In the genomic region with DNA sequence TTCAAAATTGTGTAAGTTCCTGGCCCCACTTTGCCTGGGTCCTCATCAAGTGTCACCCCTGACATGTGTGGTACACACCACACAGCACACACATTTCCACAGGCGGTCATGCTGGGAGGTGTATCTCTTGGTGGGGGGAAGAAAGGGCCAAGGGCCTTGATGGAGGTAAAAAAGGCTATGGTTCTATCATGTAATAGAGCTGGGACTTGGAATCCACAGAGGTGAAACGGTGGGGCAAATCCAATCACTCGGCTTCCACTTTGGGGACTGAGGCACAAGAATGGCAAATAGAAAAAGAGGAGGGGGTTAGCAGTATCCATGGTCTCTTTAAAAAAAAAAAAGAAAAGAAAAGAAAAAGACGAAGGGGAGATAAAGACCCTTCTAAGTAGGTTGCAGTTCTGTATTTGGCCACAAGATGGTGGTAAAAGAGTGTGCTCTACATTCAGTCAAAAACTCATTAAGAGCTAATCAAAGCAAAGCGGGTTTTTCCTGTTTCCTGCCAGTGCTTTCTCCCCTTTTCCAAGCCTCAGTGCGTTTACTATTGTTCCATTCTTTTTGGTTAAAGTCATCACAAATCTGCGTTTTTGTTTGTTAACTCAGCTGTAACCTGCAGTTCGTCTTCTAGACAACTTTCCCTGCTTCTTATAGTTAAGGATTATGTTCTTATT, we compare ENCODE assay signal across 8 cellular contexts. TPM values are rescaled to one million over a fixed set of nuclear protein-coding genes. Genes with fewer than 3 reads are reported as not detected.
DNase-seq lines count a peak whose midpoint lies in the region; ATAC-seq and TF ChIP-seq lines count a peak whose summit lies in the region.

No MANE protein-coding gene starts in this region.

- H3K9me3 ChIP-seq in psoas muscle: no peaks in the 10 kb centered on the region

- no peak overlapping the region for H3K27ac ChIP-seq in psoas muscle

- H3K4me3 ChIP-seq in psoas muscle: peak overlapping the region; percentile 1

- DNase-seq in stimulated activated naive CD4-positive, alpha-beta T cell (lab: John Stamatoyannopoulos, UW): peak in 4 of 6 experiments; percentile 0 to 57 (median 24)
- no peak for DNase-seq in stimulated activated naive CD4-positive, alpha-beta T cell treated with Interleukin-2 at 50 U/mL for 16 hours (lab: John Stamatoyannopoulos, UW)
- peak; percentile 72 for DNase-seq in NCI-H1694 treated with DMSO at 0.1 percent for 48 hours (lab: John Stamatoyannopoulos, UW)
- peak; percentile 20 for DNase-seq in activated T-cell treated with anti-CD3 and anti-CD28 coated beads, Interleukin-2, amount 50 U/mL, for 1 hour
- DNase-seq in Right ventricle myocardium superior: no peak
- no peak for DNase-seq in psoas muscle
- DNase-seq in NCI-H187 (lab: John Stamatoyannopoulos, UW): no peak
- DNase-seq in stimulated activated CD4-positive, alpha-beta T cell treated with anti-CD3 and anti-CD28 coated beads, Interleukin-1b, Interleukin-23, amount 100 ng/mL, for 48 hours: no peak

- peak; percentile 59 for ATAC-seq in Right ventricle myocardium superior (ENCODE audit: poor library complexity)
- ATAC-seq in psoas muscle: peak; percentile 42 to 82 (median 54)

- TF ChIP-seq CTCF in psoas muscle (IDR thresholded peaks at IDR 0.05): peak; percentile 91

- no peaks in the 10 kb centered on the region for H3K36me3 ChIP-seq in psoas muscle (ENCODE audit: insufficient read depth in 1 of 2, low read depth in 1 of 2)

- no peaks in the 10 kb centered on the region for H3K4me1 ChIP-seq in psoas muscle

- 6 to 15% (median 9%) methylated on average over 7 to 8 of the region's 8 CpGs for WGBS in psoas muscle, 3 donors

- intact Hi-C loops in Right ventricle myocardium superior (cut with DNase I) (no loop called here), psoas muscle (cut with DNase I) (loop anchor here in 1 of 2 donors (10.0 kb wide), 1 partner anchor 711 kb away; no protein-coding TSS in a partner anchor)

- H3K27me3 ChIP-seq in psoas muscle (ENCODE audit: insufficient read depth in 3 of 3, low read length in 2 of 3): peaks cover 0 to 32% (median 0%) of the 10 kb centered on the region in 3 donors

RNA-seq across cellular contexts. Expression of gene ATP6AP2, which starts 37.0 kb away (rescaled TPM):
- total RNA-seq in Right ventricle myocardium superior: 41.0 TPM
- total RNA-seq in psoas muscle: 10 to 100 TPM; 22.6 to 25.8 (median 24.4) TPM
- 10 to 100 TPM; 17.5 to 29.2 (median 27.5) TPM for polyA plus RNA-seq in psoas muscle

Comparison
In these comparisons a context has a peak if more than half of its experiments do, and no peak if none do; other contexts are left out.
1. DNase-seq: peak in stimulated activated naive CD4-positive, alpha-beta T cell (4 of 6), NCI-H1694 treated with DMSO at 0.1 percent for 48 hours (single experiment) and activated T-cell treated with anti-CD3 and anti-CD28 coated beads, Interleukin-2, amount 50 U/mL, for 1 hour (single experiment); none in stimulated activated naive CD4-positive, alpha-beta T cell treated with Interleukin-2 at 50 U/mL for 16 hours (single experiment), Right ventricle myocardium superior (single experiment), psoas muscle (0 of 2), NCI-H187 (0 of 2) and stimulated activated CD4-positive, alpha-beta T cell treated with anti-CD3 and anti-CD28 coated beads, Interleukin-1b, Interleukin-23, amount 100 ng/mL, for 48 hours (single experiment).